Comparison of ENCODE assay signal across 8 cellular contexts in genomic region chr11:87290304-87290922, GRCh38.
DNase-seq lines count a peak whose midpoint lies in the region; ATAC-seq and TF ChIP-seq lines count a peak whose summit lies in the region.

No MANE protein-coding gene starts in this region.

- H3K4me1 ChIP-seq in IMR-90 (ENCODE audit: control insufficient read depth, insufficient read depth, low read length): no peaks in the 10 kb centered on the region

- no peak overlapping the region for H3K18ac ChIP-seq in IMR-90 (ENCODE audit: low read depth, low read length)

- H2AK5ac ChIP-seq in IMR-90 (ENCODE audit: low read depth, low read length): no peak overlapping the region

- H3K79me1 ChIP-seq in IMR-90 (ENCODE audit: low read depth in 1 of 2, low read length in 2 of 2): no peaks in the 10 kb centered on the region

- H3K27me3 Mint-ChIP-seq in endothelial cell (ENCODE audit: unreplicated experiment) (peaks cover 3% of the 10 kb centered on the region), natural killer cell (ENCODE audit: low read depth in 2 of 2) (no peaks in the 10 kb centered on the region)
- H3K27me3 Mint-ChIP-seq in effector memory CD8-positive, alpha-beta T cell: no peaks in the 10 kb centered on the region
- no peaks in the 10 kb centered on the region for H3K27me3 Mint-ChIP-seq in activated naive CD8-positive, alpha-beta T cell treated with anti-CD3 and anti-CD28 coated beads for 36 hours

- no peak overlapping the region for H2BK5ac ChIP-seq in IMR-90 (ENCODE audit: low read depth, low read length, poor library complexity, severe bottlenecking)

- no peak overlapping the region for H3K23ac ChIP-seq in IMR-90 (ENCODE audit: low read depth, low read length)

- BruUV-seq in IMR-90 (replicated peaks; lab: Mats Ljungman, UMichigan): no TSS peak

- no peak overlapping the region for H2BK20ac ChIP-seq in IMR-90 (ENCODE audit: low read depth, low read length)

- no peak overlapping the region for H2BK15ac ChIP-seq in IMR-90 (ENCODE audit: low read depth, low read length)

- no peak overlapping the region for H2AK9ac ChIP-seq in IMR-90 (replicated peaks; ENCODE audit: low read depth, low read length, poor library complexity)

- H2BK120ac ChIP-seq in IMR-90 (ENCODE audit: low read depth, low read length): no peak overlapping the region

- H3K9me3 ChIP-seq in IMR-90 (ENCODE audit: control insufficient read depth, insufficient read depth, low read length): no peaks in the 10 kb centered on the region

- H3K56ac ChIP-seq in IMR-90 (ENCODE audit: extremely low read depth, insufficient read depth, low read length): no peak overlapping the region

- H4K8ac ChIP-seq in IMR-90 (ENCODE audit: low read depth in 2 of 2, low read length in 2 of 2): no peak overlapping the region

- H2AFZ ChIP-seq in IMR-90 (replicated peaks; ENCODE audit: low read length, poor library complexity): no peak overlapping the region

- no peak overlapping the region for H3K4me2 ChIP-seq in IMR-90 (ENCODE audit: low read depth, low read length)

- no peak overlapping the region for H3K27ac ChIP-seq in IMR-90 (ENCODE audit: insufficient read depth, low read length)

- H3K36me3 ChIP-seq in IMR-90 (ENCODE audit: control insufficient read depth, insufficient read depth, low read length): no peaks in the 10 kb centered on the region

- H3K14ac ChIP-seq in IMR-90 (replicated peaks; ENCODE audit: low read depth, low read length): no peak overlapping the region

- H3K27me3 ChIP-seq in IMR-90 (ENCODE audit: control insufficient read depth, insufficient read depth, low read length): no peaks in the 10 kb centered on the region

- dilution Hi-C loops in IMR-90 (cut with HindIII; ENCODE audit: low sequenced_read_pairs, unreplicated experiment): no loop called here

- H3K9me3 Mint-ChIP-seq in endothelial cell (ENCODE audit: unreplicated experiment) (no peaks in the 10 kb centered on the region), natural killer cell (no peaks in the 10 kb centered on the region)
- no peaks in the 10 kb centered on the region for H3K9me3 Mint-ChIP-seq in effector memory CD8-positive, alpha-beta T cell
- H3K9me3 Mint-ChIP-seq in activated naive CD8-positive, alpha-beta T cell treated with anti-CD3 and anti-CD28 coated beads for 36 hours: no peaks in the 10 kb centered on the region

- no peak overlapping the region for H3K9ac ChIP-seq in IMR-90 (ENCODE audit: low read depth, low read length)

- no peak overlapping the region for H4K91ac ChIP-seq in IMR-90 (ENCODE audit: insufficient read depth, low read depth, low read length)

- no CpG with 5 or more reads among the region's 3 CpGs for WGBS in IMR-90 (ENCODE audit: extremely low coverage in 2 of 2, insufficient read length in 1 of 2), 2 experiments

- TF ChIP-seq POLR2A in IMR-90 (IDR thresholded peaks at IDR 0.05; ENCODE audit: low read depth, low read length): no peak

- H4K5ac ChIP-seq in IMR-90 (ENCODE audit: low read depth, low read length): no peak overlapping the region

- in situ Hi-C loops in G401 (cut with HindIII; ENCODE audit: low sequenced_read_pairs) (no loop called here), IMR-90 (cut with MboI; ENCODE audit: low sequenced_read_pairs) (loop anchor here (10.0 to 25.0 kb wide), 3 partner anchors 426 to 853 kb away; no protein-coding TSS in a partner anchor)

- intact Hi-C loops in IMR-90 (cut with micrococcal nuclease): loop anchor here (1.0 to 5.0 kb wide), 5 partner anchors 193 to 420 kb away; no protein-coding TSS in a partner anchor
- intact Hi-C loops in natural killer cell (cut with micrococcal nuclease): loop anchor here (1.0 to 10.0 kb wide), 5 partner anchors 186 to 420 kb away; no protein-coding TSS in a partner anchor

- no peak overlapping the region for H3K4me3 ChIP-seq in IMR-90 (ENCODE audit: insufficient read depth, low read depth, low read length)

- TF ChIP-seq CTCF in IMR-90 (conservative IDR thresholded peaks at IDR 0.05; ENCODE audit: low read depth, low read length) (peak; percentile 80), endothelial cell (IDR thresholded peaks at IDR 0.05; ENCODE audit: unreplicated experiment) (peak; percentile 77), natural killer cell (IDR thresholded peaks at IDR 0.05) (peak; percentile 84)

- POLR2A ChIA-PET in IMR-90 (lab: Charles Lee; ENCODE audit: unreplicated experiment): no interaction called here

- ATAC-seq in IMR-90 (ENCODE audit: low read depth): peak; percentile 63
- peak in 1 of 3 donors; percentile 47 for ATAC-seq in natural killer cell
- no peak for ATAC-seq in effector memory CD8-positive, alpha-beta T cell (replicated peaks)
- no peak for ATAC-seq in HG03457 (IDR thresholded peaks at IDR 0.05; ENCODE audit: unreplicated experiment)

- DNase-seq in G401 (ENCODE audit: low spot score) (peak; percentile 70), IMR-90 (peak; percentile 64), OCI-M1 (lab: John Stamatoyannopoulos, UW) (peak; percentile 98), endothelial cell (ENCODE audit: low spot score) (no peak), natural killer cell (no peak)
- DNase-seq in effector memory CD8-positive, alpha-beta T cell: no peak
- DNase-seq in activated naive CD8-positive, alpha-beta T cell treated with anti-CD3 and anti-CD28 coated beads for 36 hours: no peak

- H3K9me1 ChIP-seq in IMR-90 (ENCODE audit: insufficient read depth, low read length): no peaks in the 10 kb centered on the region

- no peaks in the 10 kb centered on the region for H4K20me1 ChIP-seq in IMR-90 (ENCODE audit: insufficient read depth, low read length)

- peak; percentile 82 for TF ChIP-seq RAD21 in IMR-90 (IDR thresholded peaks at IDR 0.05; ENCODE audit: low read length)

- H3K36me3 Mint-ChIP-seq in endothelial cell (ENCODE audit: low read depth, unreplicated experiment): peaks cover under 1% of the 10 kb centered on the region
- H3K36me3 Mint-ChIP-seq in natural killer cell: no peaks in the 10 kb centered on the region
- no peaks in the 10 kb centered on the region for H3K36me3 Mint-ChIP-seq in effector memory CD8-positive, alpha-beta T cell (ENCODE audit: insufficient read depth)
- H3K36me3 Mint-ChIP-seq in activated naive CD8-positive, alpha-beta T cell treated with anti-CD3 and anti-CD28 coated beads for 36 hours: peaks cover 5% of the 10 kb centered on the region

- H3K4me3 Mint-ChIP-seq in endothelial cell (ENCODE audit: unreplicated experiment): no peak overlapping the region
- H3K4me3 Mint-ChIP-seq in natural killer cell: no peak overlapping the region
- H3K4me3 Mint-ChIP-seq in effector memory CD8-positive, alpha-beta T cell: no peak overlapping the region
- H3K4me3 Mint-ChIP-seq in activated naive CD8-positive, alpha-beta T cell treated with anti-CD3 and anti-CD28 coated beads for 36 hours: no peak overlapping the region

- H3K27ac Mint-ChIP-seq in endothelial cell (ENCODE audit: unreplicated experiment): no peak overlapping the region
- no peak overlapping the region for H3K27ac Mint-ChIP-seq in natural killer cell
- no peak overlapping the region for H3K27ac Mint-ChIP-seq in effector memory CD8-positive, alpha-beta T cell
- no peak overlapping the region for H3K27ac Mint-ChIP-seq in activated naive CD8-positive, alpha-beta T cell treated with anti-CD3 and anti-CD28 coated beads for 36 hours

- H3K4ac ChIP-seq in IMR-90 (ENCODE audit: low read depth, low read length): no peak overlapping the region

- H3K4me1 Mint-ChIP-seq in endothelial cell (ENCODE audit: unreplicated experiment): peaks cover 5% of the 10 kb centered on the region
- no peaks in the 10 kb centered on the region for H3K4me1 Mint-ChIP-seq in natural killer cell
- H3K4me1 Mint-ChIP-seq in effector memory CD8-positive, alpha-beta T cell (ENCODE audit: low read depth in 2 of 2): no peaks in the 10 kb centered on the region
- no peaks in the 10 kb centered on the region for H3K4me1 Mint-ChIP-seq in activated naive CD8-positive, alpha-beta T cell treated with anti-CD3 and anti-CD28 coated beads for 36 hours

- CTCF ChIA-PET in IMR-90 (lab: Yijun Ruan, JAX): interaction anchor here (0.5 to 1.6 kb wide), 2 partner anchors 332 to 351 kb away, joined by 3 to 9 read pairs; no protein-coding TSS in a partner anchor

TF ChIP-seq in IMR-90, 13 proteins besides CTCF, POLR2A, EP300 and RAD21:
- TF ChIP-seq RCOR1 (IDR thresholded peaks at IDR 0.05; ENCODE audit: insufficient replicate concordance, low read length) (no peak), SMC3 (IDR thresholded peaks at IDR 0.05; ENCODE audit: low read depth, low read length) (peak; percentile 84), CEBPB (IDR thresholded peaks at IDR 0.05; ENCODE audit: low read depth, low read length) (0 out of 2 replicates have a peak, but pooled peaks have one; percentile 9)

Comparison
In these comparisons a context has a peak if more than half of its experiments do, and no peak if none do; other contexts are left out.
1. DNase-seq: peak in G401 (single experiment), IMR-90 (single experiment) and OCI-M1 (single experiment); none in endothelial cell (single experiment), natural killer cell (single experiment), effector memory CD8-positive, alpha-beta T cell (0 of 3) and activated naive CD8-positive, alpha-beta T cell treated with anti-CD3 and anti-CD28 coated beads for 36 hours (single experiment).
2. Peak in every context shown above with its lines, with median percentiles within 50 percentile points of each other: CTCF ChIP-seq.